ENCODE assay signal across 18 cellular contexts in the genomic region with DNA sequence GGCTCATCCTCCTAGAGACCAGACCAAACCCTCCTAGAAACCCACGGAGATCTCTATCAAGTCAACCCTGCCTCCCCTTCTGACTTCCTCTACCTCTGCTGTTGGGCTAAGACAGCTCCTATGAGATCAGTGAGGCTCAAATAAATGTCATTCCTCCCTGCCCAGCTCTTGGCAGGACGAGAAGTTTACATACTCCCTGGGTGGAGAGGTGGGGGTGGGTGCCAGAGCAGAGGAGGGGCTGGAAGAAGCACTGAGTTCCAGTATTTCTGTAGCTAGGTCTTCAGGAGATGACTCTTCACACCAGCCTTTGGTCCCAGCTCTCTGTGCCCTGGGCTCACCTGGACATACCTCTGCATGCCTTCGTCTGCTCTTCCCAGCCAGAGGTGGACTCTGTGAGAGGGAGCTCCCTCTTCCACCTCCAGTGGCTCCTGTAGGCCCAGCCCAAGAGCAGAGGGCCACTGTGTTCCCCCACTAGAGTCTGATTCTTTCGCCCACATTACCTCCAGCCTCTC. TPM values are rescaled to one million over a fixed set of nuclear protein-coding genes. Genes with fewer than 3 reads are reported as not detected.
DNase-seq lines count a peak whose midpoint lies in the region; ATAC-seq and TF ChIP-seq lines count a peak whose summit lies in the region.
"Had no signal": no experiment of that assay in that cellular context is flagged by ENCODE, and none has a peak within 500 bp of the region (broad histone marks: within the 10 kb centered on the region; RNA-seq: fewer than 3 reads in every experiment).

No MANE protein-coding gene starts in this region.

- TF ChIP-seq POLR2A in upper lobe of left lung (IDR thresholded peaks at IDR 0.05): no peak

- H3K4me1 ChIP-seq in upper lobe of left lung: peaks cover 34 to 39% (median 37%) of the 10 kb centered on the region in 4 donors
- no peaks in the 10 kb centered on the region for H3K4me1 ChIP-seq in HAP-1

- H3K27me3 ChIP-seq in upper lobe of left lung (no peaks in the 10 kb centered on the region), HAP-1 (ENCODE audit: low read depth) (no peaks in the 10 kb centered on the region)
- H3K27me3 ChIP-seq: brain microvascular endothelial cell, uterus had no signal

- H3K36me3 ChIP-seq in upper lobe of left lung: no peaks in the 10 kb centered on the region
- H3K36me3 ChIP-seq in HAP-1 (replicated peaks): no peaks in the 10 kb centered on the region
- H3K36me3 ChIP-seq: brain microvascular endothelial cell, left ventricle myocardium inferior, uterus had no signal

- H3K4me3 ChIP-seq in upper lobe of left lung: no peak overlapping the region
- no peak overlapping the region for H3K4me3 ChIP-seq in HAP-1
- H3K4me3 ChIP-seq: mucosa of descending colon, uterus had no signal

- no peaks in the 10 kb centered on the region for H3K9me3 Mint-ChIP-seq in activated naive CD4-positive, alpha-beta T cell treated with anti-CD3 and anti-CD28 coated beads, Interleukin-2, amount 50 U/mL, for 24 hours
- H3K9me3 Mint-ChIP-seq in activated naive CD4-positive, alpha-beta T cell treated with anti-CD3 and anti-CD28 coated beads, Interleukin-2, amount 50 U/mL, for 72 hours: peaks cover 0 to 5% of the 10 kb centered on the region in 2 donors
- no peaks in the 10 kb centered on the region for H3K9me3 Mint-ChIP-seq in activated T-helper 17 cell treated with anti-CD3 and anti-CD28 coated beads, Interleukin-2, amount 50 U/mL, for 72 hours
- no peaks in the 10 kb centered on the region for H3K9me3 Mint-ChIP-seq in memory B cell
- H3K9me3 Mint-ChIP-seq: neural crest cell had no signal

- peaks cover 34% of the 10 kb centered on the region for H3K4me1 Mint-ChIP-seq in activated naive CD4-positive, alpha-beta T cell treated with anti-CD3 and anti-CD28 coated beads, Interleukin-2, amount 50 U/mL, for 24 hours
- H3K4me1 Mint-ChIP-seq in activated T-helper 17 cell treated with anti-CD3 and anti-CD28 coated beads, Interleukin-2, amount 50 U/mL, for 72 hours: peaks cover 18% of the 10 kb centered on the region
- peaks cover 18% of the 10 kb centered on the region for H3K4me1 Mint-ChIP-seq in memory B cell

- H3K9me3 ChIP-seq in upper lobe of left lung (no peaks in the 10 kb centered on the region), HAP-1 (no peaks in the 10 kb centered on the region)
- H3K9me3 ChIP-seq: left ventricle myocardium inferior, mucosa of descending colon, uterus had no signal

- peak overlapping the region in 1 of 4 donors; percentile 78 for H3K27ac ChIP-seq in upper lobe of left lung
- H3K27ac ChIP-seq: 22Rv1, left ventricle myocardium inferior had no signal

- no peaks in the 10 kb centered on the region for H3K27me3 Mint-ChIP-seq in activated naive CD4-positive, alpha-beta T cell treated with anti-CD3 and anti-CD28 coated beads, Interleukin-2, amount 50 U/mL, for 24 hours
- peaks cover 12% of the 10 kb centered on the region for H3K27me3 Mint-ChIP-seq in activated T-helper 17 cell treated with anti-CD3 and anti-CD28 coated beads, Interleukin-2, amount 50 U/mL, for 72 hours
- H3K27me3 Mint-ChIP-seq in memory B cell: peaks cover 3% of the 10 kb centered on the region

- in situ Hi-C loops in HAP-1 (cut with MboI; ENCODE audit: low sequenced_read_pairs): no loop called here

- peak overlapping the region; percentile 21 for H3K27ac Mint-ChIP-seq in activated naive CD4-positive, alpha-beta T cell treated with anti-CD3 and anti-CD28 coated beads, Interleukin-2, amount 50 U/mL, for 24 hours
- H3K27ac Mint-ChIP-seq in activated naive CD4-positive, alpha-beta T cell treated with anti-CD3 and anti-CD28 coated beads, Interleukin-2, amount 50 U/mL, for 72 hours: peak overlapping the region in 1 of 2 donors; percentile 83
- no peak overlapping the region for H3K27ac Mint-ChIP-seq in activated T-helper 17 cell treated with anti-CD3 and anti-CD28 coated beads, Interleukin-2, amount 50 U/mL, for 72 hours
- peak overlapping the region; percentile 96 for H3K27ac Mint-ChIP-seq in memory B cell

- H3K4me3 Mint-ChIP-seq in activated naive CD4-positive, alpha-beta T cell treated with anti-CD3 and anti-CD28 coated beads, Interleukin-2, amount 50 U/mL, for 24 hours: no peak overlapping the region
- H3K4me3 Mint-ChIP-seq in activated T-helper 17 cell treated with anti-CD3 and anti-CD28 coated beads, Interleukin-2, amount 50 U/mL, for 72 hours: peak overlapping the region; percentile 74
- H3K4me3 Mint-ChIP-seq in memory B cell: no peak overlapping the region
- H3K4me3 Mint-ChIP-seq: neural crest cell had no signal

- no peaks in the 10 kb centered on the region for H3K36me3 Mint-ChIP-seq in activated naive CD4-positive, alpha-beta T cell treated with anti-CD3 and anti-CD28 coated beads, Interleukin-2, amount 50 U/mL, for 24 hours
- H3K36me3 Mint-ChIP-seq in activated naive CD4-positive, alpha-beta T cell treated with anti-CD3 and anti-CD28 coated beads, Interleukin-2, amount 50 U/mL, for 72 hours: no peaks in the 10 kb centered on the region
- H3K36me3 Mint-ChIP-seq in activated T-helper 17 cell treated with anti-CD3 and anti-CD28 coated beads, Interleukin-2, amount 50 U/mL, for 72 hours (ENCODE audit: low read depth): no peaks in the 10 kb centered on the region
- no peaks in the 10 kb centered on the region for H3K36me3 Mint-ChIP-seq in memory B cell

- no peak for TF ChIP-seq CTCF in upper lobe of left lung (IDR thresholded peaks at IDR 0.05)

- TF ChIP-seq EP300 in upper lobe of left lung (IDR thresholded peaks at IDR 0.05): no peak

- 47 to 69% methylated on average over 2 to 4 of the region's 4 CpGs for WGBS in upper lobe of left lung, 2 donors

- no peak for DNase-seq in activated naive CD4-positive, alpha-beta T cell treated with anti-CD3 and anti-CD28 coated beads, Interleukin-2, amount 50 U/mL, for 72 hours (ENCODE audit: low spot score in 2 of 2)
- DNase-seq in memory B cell (ENCODE audit: low spot score in 2 of 2) (no peak), upper lobe of left lung (no peak), LoVo (ENCODE audit: low spot score) (no peak), dedifferentiated amniotic fluid mesenchymal stem cell (ENCODE audit: extremely low spot score) (no peak), HAP-1 (ENCODE audit: low spot score in 2 of 2) (no peak)
- DNase-seq: Karpas-422, left ventricle myocardium inferior, NCI-H526, SW 1271, uterus had no signal

- ATAC-seq in activated naive CD4-positive, alpha-beta T cell treated with anti-CD3 and anti-CD28 coated beads, Interleukin-2, amount 50 U/mL, for 72 hours: no peak
- no peak for ATAC-seq in activated T-helper 17 cell treated with anti-CD3 and anti-CD28 coated beads, Interleukin-2, amount 50 U/mL, for 72 hours (replicated peaks)
- no peak for ATAC-seq in memory B cell (ENCODE audit: low read depth)
- peak; percentile 1 to 70 for ATAC-seq in upper lobe of left lung (ENCODE audit: low FRiP score in 2 of 2)
- ATAC-seq: Right ventricle myocardium inferior had no signal

RNA-seq across cellular contexts. Expression of a gene that starts 42.4 kb away (rescaled TPM):
- total RNA-seq in activated naive CD4-positive, alpha-beta T cell treated with anti-CD3 and anti-CD28 coated beads, Interleukin-2, amount 50 U/mL, for 72 hours: 100 to 1,000 TPM in 1 of 2 donors, 10 to 100 TPM in 1; 82.9 to 171 TPM
- 100 to 1,000 TPM in 1 of 2 donors, 10 to 100 TPM in 1; 94.9 to 131 TPM for total RNA-seq in activated T-helper 17 cell treated with anti-CD3 and anti-CD28 coated beads, Interleukin-2, amount 50 U/mL, for 72 hours
- 100 to 1,000 TPM in 1 of 6 donors, 10 to 100 TPM in 5; 52.2 to 140 (median 80.6) TPM for total RNA-seq in upper lobe of left lung

Comparison
In these comparisons a context has a peak if more than half of its experiments do, and no peak if none do; other contexts are left out.
1. ATAC-seq: peak in upper lobe of left lung (2 of 2); none in activated naive CD4-positive, alpha-beta T cell treated with anti-CD3 and anti-CD28 coated beads, Interleukin-2, amount 50 U/mL, for 72 hours (0 of 2), activated T-helper 17 cell treated with anti-CD3 and anti-CD28 coated beads, Interleukin-2, amount 50 U/mL, for 72 hours (single experiment) and memory B cell (single experiment).